ENCODE assay signal across 23 cellular contexts in genomic region chr15:89641053-89641452, GRCh38. TPM values are rescaled to one million over a fixed set of nuclear protein-coding genes. Genes with fewer than 3 reads are reported as not detected.
DNase-seq lines count a peak whose midpoint lies in the region; ATAC-seq, FAIRE-seq and TF ChIP-seq lines count a peak whose summit lies in the region.
"Had no signal": no experiment of that assay in that cellular context is flagged by ENCODE, and none has a peak within 500 bp of the region (broad histone marks: within the 10 kb centered on the region; RNA-seq: fewer than 3 reads in every experiment).

No MANE protein-coding gene starts in this region.

- H3K79me2 ChIP-seq in Karpas-422 (ENCODE audit: low read length) = no peaks in the 10 kb centered on the region
- no peaks in the 10 kb centered on the region for H3K79me2 ChIP-seq in GM12878 (ENCODE audit: control insufficient read depth, insufficient read depth, low read length)

- SMC1A ChIA-PET in GM12878 (lab: Charles Lee; ENCODE audit: uncharacterized antibody, unreplicated experiment) = no interaction called here

- H3K27me3 ChIP-seq in Karpas-422 (ENCODE audit: low read length) = no peaks in the 10 kb centered on the region
- H3K27me3 ChIP-seq in GM12878 (replicated peaks in 1 of 2; ENCODE audit: control insufficient read depth in 2 of 2, insufficient read depth in 2 of 2, low read length in 1 of 2) = no peaks in the 10 kb centered on the region

- H3K4me1 ChIP-seq in Karpas-422 (ENCODE audit: low read length) = no peaks in the 10 kb centered on the region
- H3K4me1 ChIP-seq in GM12878 (ENCODE audit: control insufficient read depth, insufficient read depth, low read length) = no peaks in the 10 kb centered on the region

- H3K9me3 ChIP-seq in Karpas-422 (ENCODE audit: low read length) (no peaks in the 10 kb centered on the region), GM12878 (replicated peaks; ENCODE audit: control insufficient read depth, insufficient read depth, low read length) (no peaks in the 10 kb centered on the region)

- FAIRE-seq in GM12878 (lab: Jason Lieb, UNC) = no peak
- FAIRE-seq: GM12892, GM19239, H1 had no signal

- TF ChIP-seq CTCF in GM12878 (IDR thresholded peaks at IDR 0.05 in 2 of 3, conservative IDR thresholded peaks at IDR 0.05 in 1 of 3; ENCODE audit: control insufficient read depth in 2 of 3, extremely low read depth in 1 of 3, insufficient read depth in 1 of 3, low read depth in 3 of 3, low read length in 3 of 3) (no peak), nephron progenitor cell (IDR thresholded peaks at IDR 0.05) (no peak)

- ATAC-seq in GM12878 (peak; percentile 31; the same call in 2 of the 3 replicates), HG02981 (IDR thresholded peaks at IDR 0.05; ENCODE audit: unreplicated experiment) (no peak)
- peak; percentile 72 for ATAC-seq in stimulated activated memory B cell treated with anti-CD40 and anti-IgM and Interleukin-4, amounts not matched to agents 10 μg/mL and 1 μg/mL and 100 μg/mL, for 72 hours
- no peak for ATAC-seq in activated CD4-positive, alpha-beta T cell treated with anti-CD3 and anti-CD28 coated beads for 36 hours
- ATAC-seq: HCT116 had no signal

- H3K36me3 ChIP-seq in Karpas-422 (ENCODE audit: insufficient read depth, low read length) = no peaks in the 10 kb centered on the region
- H3K36me3 ChIP-seq in GM12878 (ENCODE audit: control insufficient read depth in 2 of 2, insufficient read depth in 2 of 2, low read length in 1 of 2) = no peaks in the 10 kb centered on the region

- peaks cover 3% of the 10 kb centered on the region for H3K27me3 Mint-ChIP-seq in nephron progenitor cell (ENCODE audit: low read depth, poor library complexity)
- H3K27me3 Mint-ChIP-seq in stimulated activated memory B cell treated with anti-CD40 and anti-IgM and Interleukin-4, amounts not matched to agents 10 μg/mL and 1 μg/mL and 100 μg/mL, for 72 hours = peaks cover 5% of the 10 kb centered on the region
- no peaks in the 10 kb centered on the region for H3K27me3 Mint-ChIP-seq in activated CD4-positive, alpha-beta T cell treated with anti-CD3 and anti-CD28 coated beads for 36 hours
- H3K27me3 Mint-ChIP-seq: CD4-positive, alpha-beta memory T cell had no signal

- POLR2A ChIA-PET in GM12878 (lab: Charles Lee) = no interaction called here
- POLR2A ChIA-PET in activated CD4-positive, alpha-beta T cell treated with anti-CD3 and anti-CD28 coated beads for 36 hours (lab: Charles Lee) = no interaction called here

- no peaks in the 10 kb centered on the region for H4K20me1 ChIP-seq in Karpas-422 (ENCODE audit: insufficient read depth, low read depth, low read length)
- no peaks in the 10 kb centered on the region for H4K20me1 ChIP-seq in GM12878 (ENCODE audit: control insufficient read depth, insufficient read depth)

- peak; percentile 48 for DNase-seq in Karpas-422
- DNase-seq in GM12878 (ENCODE audit: low read depth, low spot score) = no peak
- no peak for DNase-seq in nephron progenitor cell
- DNase-seq in activated CD4-positive, alpha-beta T cell treated with anti-CD3 and anti-CD28 coated beads for 36 hours = no peak
- no peak for DNase-seq in NCI-H1930 (lab: John Stamatoyannopoulos, UW)
- no peak for DNase-seq in activated effector memory CD4-positive, alpha-beta T cell treated with Interleukin-2 at 50 U/mL for 16 hours
- DNase-seq: C1 segment of cervical spinal cord; Calu3; CD4-positive, alpha-beta memory T cell; COR-L47; DMS53; DMS79 treated with DMSO at 0.1 percent for 48 hours; GF-D8; GM23248; H7 had no signal

- H3K4me1 Mint-ChIP-seq in nephron progenitor cell = no peaks in the 10 kb centered on the region
- H3K4me1 Mint-ChIP-seq in stimulated activated memory B cell treated with anti-CD40 and anti-IgM and Interleukin-4, amounts not matched to agents 10 μg/mL and 1 μg/mL and 100 μg/mL, for 72 hours = peaks cover 6% of the 10 kb centered on the region
- H3K4me1 Mint-ChIP-seq in activated CD4-positive, alpha-beta T cell treated with anti-CD3 and anti-CD28 coated beads for 36 hours = no peaks in the 10 kb centered on the region
- H3K4me1 Mint-ChIP-seq: CD4-positive, alpha-beta memory T cell had no signal

- TF ChIP-seq EP300 in GM12878 (IDR thresholded peaks at IDR 0.05; ENCODE audit: borderline replicate concordance in 1 of 2, control insufficient read depth in 1 of 2, low read depth in 2 of 2, low read length in 2 of 2) = no peak

- CTCF ChIA-PET in GM12878 (lab: Yijun Ruan, JAX) = interaction anchor here (1.6 kb wide), 1 partner anchor 99 kb away, joined by 4 read pairs; no protein-coding TSS in a partner anchor
- CTCF ChIA-PET in activated CD4-positive, alpha-beta T cell treated with anti-CD3 and anti-CD28 coated beads for 36 hours (lab: Charles Lee) = no interaction called here

- H3K4me3 ChIP-seq in Karpas-422 (ENCODE audit: low read length) = no peak overlapping the region
- no peak overlapping the region for H3K4me3 ChIP-seq in GM12878
- H3K4me3 ChIP-seq: GM23248 had no signal

- intact Hi-C loops in GM12878 (cut with micrococcal nuclease; ENCODE audit: unreplicated experiment) = no loop called here
- intact Hi-C loops in activated CD4-positive, alpha-beta T cell treated with anti-CD3 and anti-CD28 coated beads for 36 hours (cut with DNase I, micrococcal nuclease) = no loop called here

- H3K27ac ChIP-seq in Karpas-422 (ENCODE audit: low read length) = no peak overlapping the region
- H3K27ac ChIP-seq in GM12878 (ENCODE audit: control insufficient read depth, insufficient read depth) = no peak overlapping the region
- H3K27ac ChIP-seq: GM23248 had no signal

- BruUV-seq in GM12878 (replicated peaks; lab: Mats Ljungman, UMichigan) = no TSS peak

- 17% methylated on average over 5 of the region's 5 CpGs for WGBS in GM12878 (ENCODE audit: insufficient coverage, insufficient replicate concordance, low lambda C conversion rate, missing lambda C conversion rate)

- H3K27ac Mint-ChIP-seq in nephron progenitor cell = peak overlapping the region; percentile 46
- no peak overlapping the region for H3K27ac Mint-ChIP-seq in stimulated activated memory B cell treated with anti-CD40 and anti-IgM and Interleukin-4, amounts not matched to agents 10 μg/mL and 1 μg/mL and 100 μg/mL, for 72 hours
- H3K27ac Mint-ChIP-seq in activated CD4-positive, alpha-beta T cell treated with anti-CD3 and anti-CD28 coated beads for 36 hours = no peak overlapping the region
- H3K27ac Mint-ChIP-seq: CD4-positive, alpha-beta memory T cell had no signal

- TF ChIP-seq RAD21 in GM12878 (IDR thresholded peaks at IDR 0.05; ENCODE audit: insufficient read depth, low read depth, low read length) = no peak

- H3K9me2 ChIP-seq in Karpas-422 (replicated peaks; ENCODE audit: insufficient read depth, low read length) = no peaks in the 10 kb centered on the region

- TF ChIP-seq POLR2A in GM12878 (IDR thresholded peaks at IDR 0.05; ENCODE audit: low read depth, low read length) = no peak

- H2AFZ ChIP-seq in Karpas-422 (ENCODE audit: low read length) = no peak overlapping the region
- H2AFZ ChIP-seq in GM12878 (ENCODE audit: control insufficient read depth, low read depth, low read length) = no peak overlapping the region
- H2AFZ ChIP-seq: GM23248 had no signal

- H3K4me3 Mint-ChIP-seq in nephron progenitor cell = no peak overlapping the region
- H3K4me3 Mint-ChIP-seq in stimulated activated memory B cell treated with anti-CD40 and anti-IgM and Interleukin-4, amounts not matched to agents 10 μg/mL and 1 μg/mL and 100 μg/mL, for 72 hours = no peak overlapping the region
- H3K4me3 Mint-ChIP-seq in activated CD4-positive, alpha-beta T cell treated with anti-CD3 and anti-CD28 coated beads for 36 hours = no peak overlapping the region
- H3K4me3 Mint-ChIP-seq: CD4-positive, alpha-beta memory T cell had no signal

- in situ Hi-C loops in GM12878 (cut with MboI) = no loop called here

- peaks cover 12% of the 10 kb centered on the region for H3K9me3 Mint-ChIP-seq in nephron progenitor cell
- H3K9me3 Mint-ChIP-seq in stimulated activated memory B cell treated with anti-CD40 and anti-IgM and Interleukin-4, amounts not matched to agents 10 μg/mL and 1 μg/mL and 100 μg/mL, for 72 hours = no peaks in the 10 kb centered on the region
- no peaks in the 10 kb centered on the region for H3K9me3 Mint-ChIP-seq in activated CD4-positive, alpha-beta T cell treated with anti-CD3 and anti-CD28 coated beads for 36 hours (ENCODE audit: low read depth)
- H3K9me3 Mint-ChIP-seq: CD4-positive, alpha-beta memory T cell had no signal

- H3K36me3 Mint-ChIP-seq in nephron progenitor cell (ENCODE audit: low read depth) = peaks cover 57% of the 10 kb centered on the region
- no peaks in the 10 kb centered on the region for H3K36me3 Mint-ChIP-seq in stimulated activated memory B cell treated with anti-CD40 and anti-IgM and Interleukin-4, amounts not matched to agents 10 μg/mL and 1 μg/mL and 100 μg/mL, for 72 hours
- H3K36me3 Mint-ChIP-seq in activated CD4-positive, alpha-beta T cell treated with anti-CD3 and anti-CD28 coated beads for 36 hours (ENCODE audit: low read depth) = no peaks in the 10 kb centered on the region
- H3K36me3 Mint-ChIP-seq: CD4-positive, alpha-beta memory T cell had no signal

- RAD21 ChIA-PET in GM12878 (lab: Charles Lee; ENCODE audit: unreplicated experiment) = no interaction called here

- no peak overlapping the region for H3K4me2 ChIP-seq in Karpas-422 (ENCODE audit: low read depth, low read length, poor library complexity, severe bottlenecking)
- H3K4me2 ChIP-seq in GM12878 (ENCODE audit: control insufficient read depth, insufficient read depth) = no peak overlapping the region

- H3K9ac ChIP-seq in Karpas-422 (ENCODE audit: low read length) = no peak overlapping the region
- H3K9ac ChIP-seq in GM12878 (ENCODE audit: control insufficient read depth, insufficient read depth, low read length) = no peak overlapping the region
- H3K9ac ChIP-seq: GM23248 had no signal

RNA-seq across cellular contexts. Expression of gene KIF7, which starts 14.2 kb away (rescaled TPM):
- not detected in 2 replicates for total RNA-seq in Karpas-422 (2014; rRNA removed; shearing (Covaris generic); ENCODE audit: low replicate concordance)
- 0.66 and 1.3 TPM in 2 replicates for total RNA-seq in GM12878 (2013; cell fraction: nucleolus; rRNA removed)
- total RNA-seq in GM12878 (2014; rRNA removed) (0.05 and 0.11 TPM in 2 replicates), GM12878 (2014; rRNA removed; fragmentation: Illumina TruSeq; extraction: Trizol) (0.04 TPM in 1 of 2 replicates, not detected in the other), GM12878 (2021) (0.16 and 0.36 TPM in 2 replicates)
- polyA plus RNA-seq in GM12878 (2011; ENCODE audit: low read depth) = 0.08 TPM
- polyA plus RNA-seq in GM12878 (2011; rRNA removed) (0.14 and 0.26 TPM in 2 replicates), GM12878 (2014; fragmentation: Illumina TruSeq; extraction: Trizol) (0.01 TPM in 1 of 2 replicates, not detected in the other), GM12878 (2014; fragmentation: Nextera tagmentation; extraction: Ambion mirVana) (not detected), GM12878 (2014; rRNA removed) (0.09 and 0.18 TPM in 2 replicates), GM12878 (2016; fragmentation: Nextera tagmentation; extraction: Ambion mirVana) (under 1 TPM; 0.04 to 0.11 TPM)
- 0.28 and 0.67 TPM in 2 replicates for polyA plus RNA-seq in GM12878 (2011; cell fraction: cytosol; rRNA removed)
- polyA plus RNA-seq in GM12878 (2011; cell fraction: nucleus; rRNA removed) = 1.0 and 1.7 TPM in 2 replicates
- 0.41 and 0.52 TPM in 2 replicates for polyA plus RNA-seq in GM12878 (2012)
- 0.07 and 0.46 TPM in 2 replicates for polyA minus RNA-seq in GM12878 (2011; rRNA and poly(A)+ RNA removed)
- polyA minus RNA-seq in GM12878 (2011; cell fraction: cytosol; rRNA and poly(A)+ RNA removed) = not detected in 2 replicates
- 0.24 and 0.67 TPM in 2 replicates for polyA minus RNA-seq in GM12878 (2011; cell fraction: nucleus; rRNA and poly(A)+ RNA removed)
- 1 to 10 TPM; 2.1 to 2.3 TPM for total RNA-seq in activated CD4-positive, alpha-beta T cell treated with anti-CD3 and anti-CD28 coated beads for 36 hours
- total RNA-seq: CD4-positive, alpha-beta memory T cell had no signal
- polyA plus RNA-seq: CD4-positive, alpha-beta memory T cell had no signal

RNA-seq across cellular contexts. Expression of gene PLIN1, which starts 38.1 kb away (rescaled TPM):
- total RNA-seq in Karpas-422 (2014; rRNA removed; shearing (Covaris generic); ENCODE audit: low replicate concordance) = not detected in 2 replicates
- 0.86 and 1.6 TPM in 2 replicates for total RNA-seq in GM12878 (2013; cell fraction: nucleolus; rRNA removed)
- total RNA-seq in GM12878 (2014; rRNA removed) (0.11 TPM in 1 of 2 replicates, not detected in the other), GM12878 (2014; rRNA removed; fragmentation: Illumina TruSeq; extraction: Trizol) (not detected in 2 replicates), GM12878 (2021) (0.08 TPM in 1 of 2 replicates, not detected in the other)
- polyA plus RNA-seq in GM12878 (2011; ENCODE audit: low read depth) = not detected
- polyA plus RNA-seq in GM12878 (2011; rRNA removed) (0.24 TPM in 1 of 2 replicates, not detected in the other), GM12878 (2014; fragmentation: Illumina TruSeq; extraction: Trizol) (not detected in 2 replicates), GM12878 (2014; fragmentation: Nextera tagmentation; extraction: Ambion mirVana) (under 1 TPM; 0.05 to 0.13 TPM), GM12878 (2014; rRNA removed) (not detected in 2 replicates), GM12878 (2016; fragmentation: Nextera tagmentation; extraction: Ambion mirVana) (not detected)
- polyA plus RNA-seq in GM12878 (2011; cell fraction: cytosol; rRNA removed) = 0.05 and 0.07 TPM in 2 replicates
- 0.16 and 0.27 TPM in 2 replicates for polyA plus RNA-seq in GM12878 (2011; cell fraction: nucleus; rRNA removed)
- 0.07 and 0.11 TPM in 2 replicates for polyA plus RNA-seq in GM12878 (2012)
- 0.10 TPM in 1 of 2 replicates, not detected in the other for polyA minus RNA-seq in GM12878 (2011; rRNA and poly(A)+ RNA removed)
- not detected in 2 replicates for polyA minus RNA-seq in GM12878 (2011; cell fraction: cytosol; rRNA and poly(A)+ RNA removed)
- polyA minus RNA-seq in GM12878 (2011; cell fraction: nucleus; rRNA and poly(A)+ RNA removed) = 0.73 TPM in 1 of 2 replicates, not detected in the other
- total RNA-seq in activated CD4-positive, alpha-beta T cell treated with anti-CD3 and anti-CD28 coated beads for 36 hours = under 1 TPM; 0.39 to 0.41 TPM
- total RNA-seq: A172, GM23248, H1, H7 had no signal
- polyA plus RNA-seq: GM23248 had no signal

RNA-seq across cellular contexts. Expression of gene PEX11A, which starts 49.5 kb away (rescaled TPM):
- not detected in 2 replicates for total RNA-seq in Karpas-422 (2014; rRNA removed; shearing (Covaris generic); ENCODE audit: low replicate concordance)
- total RNA-seq in GM12878 (2013; cell fraction: nucleolus; rRNA removed) = 6.9 and 7.6 TPM in 2 replicates
- 1.9 and 2.5 TPM in 2 replicates for total RNA-seq in GM12878 (2014; rRNA removed)
- 2.0 and 2.1 TPM in 2 replicates for total RNA-seq in GM12878 (2014; rRNA removed; fragmentation: Illumina TruSeq; extraction: Trizol)
- 2.0 and 2.8 TPM in 2 replicates for total RNA-seq in GM12878 (2021)
- polyA plus RNA-seq in GM12878 (2011; ENCODE audit: low read depth) = 2.6 TPM
- 1.4 and 1.5 TPM in 2 replicates for polyA plus RNA-seq in GM12878 (2011; rRNA removed)
- polyA plus RNA-seq in GM12878 (2011; cell fraction: cytosol; rRNA removed) = 0.75 and 1.5 TPM in 2 replicates
- 0.31 and 0.75 TPM in 2 replicates for polyA plus RNA-seq in GM12878 (2011; cell fraction: nucleus; rRNA removed)
- polyA plus RNA-seq in GM12878 (2012) = 2.6 and 3.3 TPM in 2 replicates
- 1.8 and 2.1 TPM in 2 replicates for polyA plus RNA-seq in GM12878 (2014; fragmentation: Illumina TruSeq; extraction: Trizol)
- polyA plus RNA-seq in GM12878 (2014; fragmentation: Nextera tagmentation; extraction: Ambion mirVana) = 1 to 10 TPM; 1.4 to 1.5 TPM
- 2.1 and 3.5 TPM in 2 replicates for polyA plus RNA-seq in GM12878 (2014; rRNA removed)
- 1 to 10 TPM; 1.7 to 2.1 TPM for polyA plus RNA-seq in GM12878 (2016; fragmentation: Nextera tagmentation; extraction: Ambion mirVana)
- 1.5 and 1.9 TPM in 2 replicates for polyA minus RNA-seq in GM12878 (2011; rRNA and poly(A)+ RNA removed)
- 0.73 TPM in 1 of 2 replicates, not detected in the other for polyA minus RNA-seq in GM12878 (2011; cell fraction: cytosol; rRNA and poly(A)+ RNA removed)
- 0.38 and 0.60 TPM in 2 replicates for polyA minus RNA-seq in GM12878 (2011; cell fraction: nucleus; rRNA and poly(A)+ RNA removed)
- 1 to 10 TPM; 4.7 to 5.3 TPM for total RNA-seq in activated CD4-positive, alpha-beta T cell treated with anti-CD3 and anti-CD28 coated beads for 36 hours

RNA-seq across cellular contexts. Expression of gene WDR93, which starts 49.6 kb away (rescaled TPM):
- not detected in 2 replicates for total RNA-seq in Karpas-422 (2014; rRNA removed; shearing (Covaris generic); ENCODE audit: low replicate concordance)
- total RNA-seq in GM12878 (2013; cell fraction: nucleolus; rRNA removed) = not detected in 2 replicates
- not detected in 2 replicates for total RNA-seq in GM12878 (2014; rRNA removed)
- total RNA-seq in GM12878 (2014; rRNA removed; fragmentation: Illumina TruSeq; extraction: Trizol) = not detected in 2 replicates
- not detected in 2 replicates for total RNA-seq in GM12878 (2021)
- polyA plus RNA-seq in GM12878 (2011; ENCODE audit: low read depth) = not detected
- not detected in 2 replicates for polyA plus RNA-seq in GM12878 (2011; rRNA removed)
- polyA plus RNA-seq in GM12878 (2011; cell fraction: cytosol; rRNA removed) = not detected in 2 replicates
- polyA plus RNA-seq in GM12878 (2011; cell fraction: nucleus; rRNA removed) = not detected in 2 replicates
- not detected in 2 replicates for polyA plus RNA-seq in GM12878 (2012)
- not detected in 2 replicates for polyA plus RNA-seq in GM12878 (2014; fragmentation: Illumina TruSeq; extraction: Trizol)
- not detected for polyA plus RNA-seq in GM12878 (2014; fragmentation: Nextera tagmentation; extraction: Ambion mirVana)
- polyA plus RNA-seq in GM12878 (2014; rRNA removed) = not detected in 2 replicates
- not detected for polyA plus RNA-seq in GM12878 (2016; fragmentation: Nextera tagmentation; extraction: Ambion mirVana)
- not detected in 2 replicates for polyA minus RNA-seq in GM12878 (2011; rRNA and poly(A)+ RNA removed)
- polyA minus RNA-seq in GM12878 (2011; cell fraction: cytosol; rRNA and poly(A)+ RNA removed) = not detected in 2 replicates
- polyA minus RNA-seq in GM12878 (2011; cell fraction: nucleus; rRNA and poly(A)+ RNA removed) = not detected in 2 replicates
- not detected for total RNA-seq in activated CD4-positive, alpha-beta T cell treated with anti-CD3 and anti-CD28 coated beads for 36 hours
- total RNA-seq: A172; A673; Calu3; CD4-positive, alpha-beta memory T cell; GM23248; H1; H7 had no signal
- polyA plus RNA-seq: CD4-positive, alpha-beta memory T cell had no signal

Comparison
In these comparisons a context has a peak if more than half of its experiments do, and no peak if none do; other contexts are left out.
1. ATAC-seq: peak in GM12878 (single experiment) and stimulated activated memory B cell treated with anti-CD40 and anti-IgM and Interleukin-4, amounts not matched to agents 10 μg/mL and 1 μg/mL and 100 μg/mL, for 72 hours (single experiment); none in HG02981 (single experiment) and activated CD4-positive, alpha-beta T cell treated with anti-CD3 and anti-CD28 coated beads for 36 hours (single experiment).